Comparison of ENCODE assay signal across 8 cellular contexts in genomic region chr22:43151251-43152000, GRCh38. TPM values are rescaled to one million over a fixed set of nuclear protein-coding genes. Genes with fewer than 3 reads are reported as not detected.
DNase-seq lines count a peak whose midpoint lies in the region.

TSPO (plus strand) TSS chr22:43151559; CDS start chr22:43159239, 7,680 bp downstream.

- CTCF ChIA-PET in activated CD4-positive, alpha-beta T cell treated with anti-CD3 and anti-CD28 coated beads, Interleukin-2, amount 10 ng/mL, durations not matched to agents 7 days and 5 days (lab: Charles Lee): interaction anchor here (1.2 kb wide), 1 partner anchor 36 kb away, joined by 5 read pairs; the partner anchor contains the start of gene TTLL12

- H3K9me3 Mint-ChIP-seq in activated CD4-positive, alpha-beta T cell treated with anti-CD3 and anti-CD28 coated beads, Interleukin-2, amount 10 ng/mL, durations not matched to agents 7 days and 5 days: no peaks in the 10 kb centered on the region
- no peaks in the 10 kb centered on the region for H3K9me3 Mint-ChIP-seq in dendritic cell treated with granulocyte-macrophage colony-stimulating factor and Interleukin-4, amounts not matched to agents 40 ng/mL and 50 ng/mL, for 4 days

- DNase-seq in EH (ENCODE audit: low read depth) (peak; percentile 69), LoVo (ENCODE audit: low spot score) (peak; percentile 69), left kidney (ENCODE audit: low read depth, low spot score) (peak; percentile 64), NCI-H526 treated with DMSO at 0.1 percent for 48 hours (lab: John Stamatoyannopoulos, UW) (no peak), NCI-H1048 (lab: John Stamatoyannopoulos, UW) (no peak)
- DNase-seq in activated CD4-positive, alpha-beta T cell treated with anti-CD3 and anti-CD28 coated beads, Interleukin-2, amount 10 ng/mL, durations not matched to agents 7 days and 5 days: peak; percentile 55
- DNase-seq in stimulated activated CD4-positive, alpha-beta T cell treated with anti-CD3 and anti-CD28 coated beads, Interleukin-1b, Interleukin-23, amount 100 ng/mL, for 24 hours (ENCODE audit: low read depth in 4 of 4, low spot score in 1 of 4): peak; percentile 28 to 44 (median 42)

- peaks cover 2% of the 10 kb centered on the region for H3K36me3 Mint-ChIP-seq in activated CD4-positive, alpha-beta T cell treated with anti-CD3 and anti-CD28 coated beads, Interleukin-2, amount 10 ng/mL, durations not matched to agents 7 days and 5 days (ENCODE audit: low read depth)
- H3K36me3 Mint-ChIP-seq in dendritic cell treated with granulocyte-macrophage colony-stimulating factor and Interleukin-4, amounts not matched to agents 40 ng/mL and 50 ng/mL, for 4 days (ENCODE audit: low read depth): peaks cover 43% of the 10 kb centered on the region

- H3K4me3 Mint-ChIP-seq in activated CD4-positive, alpha-beta T cell treated with anti-CD3 and anti-CD28 coated beads, Interleukin-2, amount 10 ng/mL, durations not matched to agents 7 days and 5 days: peak within 1 kb of the TSS; percentile 85
- H3K4me3 Mint-ChIP-seq in dendritic cell treated with granulocyte-macrophage colony-stimulating factor and Interleukin-4, amounts not matched to agents 40 ng/mL and 50 ng/mL, for 4 days: peak within 1 kb of the TSS; percentile 92

- intact Hi-C loops in dendritic cell treated with granulocyte-macrophage colony-stimulating factor and Interleukin-4, amounts not matched to agents 40 ng/mL and 50 ng/mL, for 4 days (cut with micrococcal nuclease): loop anchor here (5.0 kb wide), 1 partner anchor 36 kb away; the partner anchor contains the start of gene TTLL12

- peak within 1 kb of the TSS; percentile 93 for H3K27ac Mint-ChIP-seq in activated CD4-positive, alpha-beta T cell treated with anti-CD3 and anti-CD28 coated beads, Interleukin-2, amount 10 ng/mL, durations not matched to agents 7 days and 5 days
- H3K27ac Mint-ChIP-seq in dendritic cell treated with granulocyte-macrophage colony-stimulating factor and Interleukin-4, amounts not matched to agents 40 ng/mL and 50 ng/mL, for 4 days: peak within 1 kb of the TSS; percentile 88

- H3K4me1 Mint-ChIP-seq in activated CD4-positive, alpha-beta T cell treated with anti-CD3 and anti-CD28 coated beads, Interleukin-2, amount 10 ng/mL, durations not matched to agents 7 days and 5 days: peaks cover 42% of the 10 kb centered on the region
- H3K4me1 Mint-ChIP-seq in dendritic cell treated with granulocyte-macrophage colony-stimulating factor and Interleukin-4, amounts not matched to agents 40 ng/mL and 50 ng/mL, for 4 days (ENCODE audit: low read depth): peaks cover 65% of the 10 kb centered on the region

- POLR2A ChIA-PET in activated CD4-positive, alpha-beta T cell treated with anti-CD3 and anti-CD28 coated beads, Interleukin-2, amount 10 ng/mL, durations not matched to agents 7 days and 5 days (lab: Charles Lee): no interaction called here

- no peaks in the 10 kb centered on the region for H3K27me3 Mint-ChIP-seq in activated CD4-positive, alpha-beta T cell treated with anti-CD3 and anti-CD28 coated beads, Interleukin-2, amount 10 ng/mL, durations not matched to agents 7 days and 5 days
- no peaks in the 10 kb centered on the region for H3K27me3 Mint-ChIP-seq in dendritic cell treated with granulocyte-macrophage colony-stimulating factor and Interleukin-4, amounts not matched to agents 40 ng/mL and 50 ng/mL, for 4 days

RNA-seq across cellular contexts. Expression of gene TSPO, which starts in this region (rescaled TPM):
- total RNA-seq in activated CD4-positive, alpha-beta T cell treated with anti-CD3 and anti-CD28 coated beads, Interleukin-2, amount 10 ng/mL, durations not matched to agents 7 days and 5 days: 100 to 1,000 TPM in 1 of 2 experiments, 10 to 100 TPM in 1; 90.9 to 122 TPM

Comparison
In these comparisons a context has a peak if more than half of its experiments do, and no peak if none do; other contexts are left out.
1. DNase-seq: peak in EH (single experiment), LoVo (single experiment), activated CD4-positive, alpha-beta T cell treated with anti-CD3 and anti-CD28 coated beads, Interleukin-2, amount 10 ng/mL, durations not matched to agents 7 days and 5 days (single experiment), left kidney (single experiment) and stimulated activated CD4-positive, alpha-beta T cell treated with anti-CD3 and anti-CD28 coated beads, Interleukin-1b, Interleukin-23, amount 100 ng/mL, for 24 hours (4 of 4); none in NCI-H526 treated with DMSO at 0.1 percent for 48 hours (single experiment) and NCI-H1048 (single experiment).